Comparison of ENCODE assay signal across 18 cellular contexts in genomic region chr15:101498731-101499480, GRCh38. TPM values are rescaled to one million over a fixed set of nuclear protein-coding genes. Genes with fewer than 3 reads are reported as not detected.
DNase-seq lines count a peak whose midpoint lies in the region; ATAC-seq, FAIRE-seq and TF ChIP-seq lines count a peak whose summit lies in the region.
"Had no signal": no experiment of that assay in that cellular context is flagged by ENCODE, and none has a peak within 500 bp of the region (broad histone marks: within the 10 kb centered on the region; RNA-seq: fewer than 3 reads in every experiment).

No MANE protein-coding gene starts in this region.

- no peak for ATAC-seq in HepG2
- ATAC-seq: A549 had no signal

- TF ChIP-seq CTCF in MCF 10A (IDR thresholded peaks at IDR 0.05; ENCODE audit: unreplicated experiment) (no peak), mammary epithelial cell (conservative IDR thresholded peaks at IDR 0.05 in 1 of 2, IDR thresholded peaks at IDR 0.05 in 1 of 2; ENCODE audit: extremely low read depth in 1 of 2, insufficient read depth in 1 of 2, low read depth in 1 of 2, low read length in 2 of 2) (no peak), HepG2 (CRISPR knock-in tag; IDR thresholded peaks at IDR 0.05) (no peak), A673 (conservative IDR thresholded peaks at IDR 0.05; ENCODE audit: low read depth, low read length) (no peak)

- H3K36me3 Mint-ChIP-seq in MCF 10A (ENCODE audit: insufficient read depth, unreplicated experiment): peaks cover 5% of the 10 kb centered on the region
- H3K36me3 Mint-ChIP-seq: activated naive CD4-positive, alpha-beta T cell treated with anti-CD3 and anti-CD28 coated beads, Interleukin-2, amount 50 U/mL, for 24 hours; CD14-positive monocyte had no signal

- TF ChIP-seq POLR2A in HepG2 (IDR thresholded peaks at IDR 0.05; ENCODE audit: insufficient read depth in 1 of 2, low read depth in 2 of 2, low read length in 2 of 2): no peak

- intact Hi-C loops in MCF 10A (cut with micrococcal nuclease): no loop called here
- intact Hi-C loops in mammary epithelial cell (cut with micrococcal nuclease): no loop called here
- intact Hi-C loops in HepG2 (cut with micrococcal nuclease; ENCODE audit: unreplicated experiment): loop anchor here (5.0 kb wide), 1 partner anchor 143 kb away; no protein-coding TSS in a partner anchor
- intact Hi-C loops in A673 (cut with micrococcal nuclease; ENCODE audit: unreplicated experiment): no loop called here

- no peak for TF ChIP-seq EP300 in HepG2 (IDR thresholded peaks at IDR 0.05; ENCODE audit: low read depth in 2 of 2, low read length in 2 of 2)
- no peak for TF ChIP-seq EP300 in HepG2 (CRISPR knock-in tag; IDR thresholded peaks at IDR 0.05; ENCODE audit: borderline replicate concordance)

- no peaks in the 10 kb centered on the region for H3K4me1 ChIP-seq in mammary epithelial cell (ENCODE audit: insufficient read depth, low read length)
- H3K4me1 ChIP-seq in HepG2 (ENCODE audit: insufficient read depth, low read length): peaks cover 80% of the 10 kb centered on the region
- peaks cover 4% of the 10 kb centered on the region; the same call in 1 of the 2 replicates for H3K4me1 ChIP-seq in Karpas-422 (ENCODE audit: low read length)
- no peaks in the 10 kb centered on the region for H3K4me1 ChIP-seq in A673 (ENCODE audit: insufficient read depth, low read length, poor library complexity, severe bottlenecking)

- no peaks in the 10 kb centered on the region for H3K9me2 ChIP-seq in Karpas-422 (replicated peaks; ENCODE audit: insufficient read depth, low read length)

- dilution Hi-C loops in mammary epithelial cell (cut with HindIII; ENCODE audit: low sequenced_read_pairs): no loop called here

- FAIRE-seq in HepG2 (lab: Jason Lieb, UNC): no peak
- FAIRE-seq: A549, G401.6, HTR-8/SVneo had no signal

- no peaks in the 10 kb centered on the region for H3K9me3 Mint-ChIP-seq in MCF 10A (ENCODE audit: unreplicated experiment)
- H3K9me3 Mint-ChIP-seq: activated naive CD4-positive, alpha-beta T cell treated with anti-CD3 and anti-CD28 coated beads, Interleukin-2, amount 50 U/mL, for 24 hours; activated T-helper 1 cell treated with anti-CD3 and anti-CD28 coated beads, Interleukin-12 subunit alpha, Interleukin-12 subunit beta, Interleukin-2, Interleukin-4 antibody, amounts not matched to agents 30 ng/mL and 10 ng/mL and 1 ng/mL, durations not matched to agents 14 hours and 24 hours and 36 hours had no signal

- POLR2A ChIA-PET in MCF 10A (lab: Yijun Ruan, JAX): interaction anchor here (0.8 to 2.9 kb wide), 3 partner anchors 142 to 204 kb away, joined by 3 to 10 read pairs (median 4); partner anchors contain the start of gene SNRPA1
- POLR2A ChIA-PET in HepG2 (lab: Yijun Ruan, JAX): interaction anchor here (1.0 to 4.8 kb wide), 5 partner anchors 11 to 60 kb away, joined by 3 to 35 read pairs (median 10); no protein-coding TSS in a partner anchor
- POLR2A ChIA-PET in A673 (lab: Charles Lee; ENCODE audit: low non-redundant PET): no interaction called here

- no peak overlapping the region for H3K27ac ChIP-seq in mammary epithelial cell (ENCODE audit: insufficient read depth, low read depth, low read length)
- H3K27ac ChIP-seq in HepG2 (ENCODE audit: extremely low read length, insufficient read depth, low read length): no peak overlapping the region
- H3K27ac ChIP-seq in Karpas-422 (ENCODE audit: low read length): no peak overlapping the region
- H3K27ac ChIP-seq in A673 (ENCODE audit: low read depth, low read length, poor library complexity, severe bottlenecking): no peak overlapping the region
- H3K27ac ChIP-seq in caudate nucleus (ENCODE audit: low read depth, low read length): no peak overlapping the region

- H3K79me2 ChIP-seq in mammary epithelial cell (ENCODE audit: insufficient read depth, low read length) (no peaks in the 10 kb centered on the region), HepG2 (ENCODE audit: insufficient read depth, low read length) (peaks cover 4% of the 10 kb centered on the region), Karpas-422 (ENCODE audit: low read length) (no peaks in the 10 kb centered on the region)

- H3K36me3 ChIP-seq in mammary epithelial cell (ENCODE audit: insufficient read depth, low read length): no peaks in the 10 kb centered on the region
- no peaks in the 10 kb centered on the region for H3K36me3 ChIP-seq in HepG2 (replicated peaks in 1 of 2; ENCODE audit: control insufficient read depth in 1 of 2, insufficient read depth in 2 of 2, low read length in 2 of 2)
- H3K36me3 ChIP-seq in Karpas-422 (ENCODE audit: insufficient read depth, low read length): no peaks in the 10 kb centered on the region
- H3K36me3 ChIP-seq in A673 (ENCODE audit: insufficient read depth, low read length, poor library complexity, severe bottlenecking): no peaks in the 10 kb centered on the region
- H3K36me3 ChIP-seq: heart left ventricle had no signal

- H3K27ac Mint-ChIP-seq in MCF 10A (ENCODE audit: low read depth, unreplicated experiment): peak overlapping the region; percentile 78
- H3K27ac Mint-ChIP-seq: activated naive CD4-positive, alpha-beta T cell treated with anti-CD3 and anti-CD28 coated beads, Interleukin-2, amount 50 U/mL, for 24 hours; activated T-helper 1 cell treated with anti-CD3 and anti-CD28 coated beads, Interleukin-12 subunit alpha, Interleukin-12 subunit beta, Interleukin-2, Interleukin-4 antibody, amounts not matched to agents 30 ng/mL and 10 ng/mL and 1 ng/mL, durations not matched to agents 14 hours and 24 hours and 36 hours; H9 had no signal

- in situ Hi-C loops in mammary epithelial cell (cut with MboI; ENCODE audit: low sequenced_read_pairs in 2 of 2) (loop anchor here in 1 of 2 donors (25.0 kb wide), 1 partner anchor 187 kb away; no protein-coding TSS in a partner anchor), HepG2 (cut with HindIII; ENCODE audit: extremely low pct_ligation_motif_present, low pct_unique_long_range_greater_than_20kb) (loop anchor here (10.0 kb wide), 1 partner anchor 204 kb away; the partner anchor contains the start of gene SNRPA1)

- H3K9ac ChIP-seq in mammary epithelial cell (ENCODE audit: insufficient read depth, low read length) (no peak overlapping the region), HepG2 (ENCODE audit: insufficient read depth, low read depth, low read length) (no peak overlapping the region), Karpas-422 (ENCODE audit: low read length) (no peak overlapping the region)

- 68% methylated on average over 12 of the region's 13 CpGs for WGBS in mammary epithelial cell (ENCODE audit: low coverage, missing lambda C conversion rate)
- 48% methylated on average over 12 of the region's 13 CpGs for WGBS in HepG2 (ENCODE audit: low lambda C conversion rate)

- H3K27me3 ChIP-seq in mammary epithelial cell (ENCODE audit: insufficient read depth, low read length) (peaks cover 2% of the 10 kb centered on the region), HepG2 (ENCODE audit: control insufficient read depth in 1 of 2, insufficient read depth in 2 of 2, low read length in 2 of 2) (no peaks in the 10 kb centered on the region), Karpas-422 (ENCODE audit: low read length) (no peaks in the 10 kb centered on the region), A673 (replicated peaks; ENCODE audit: insufficient read depth, low read depth, low read length, poor library complexity) (peaks cover 23% of the 10 kb centered on the region)

- no peak overlapping the region for H3K4me3 Mint-ChIP-seq in MCF 10A (ENCODE audit: unreplicated experiment)
- H3K4me3 Mint-ChIP-seq: activated naive CD4-positive, alpha-beta T cell treated with anti-CD3 and anti-CD28 coated beads, Interleukin-2, amount 50 U/mL, for 24 hours; activated T-helper 1 cell treated with anti-CD3 and anti-CD28 coated beads, Interleukin-12 subunit alpha, Interleukin-12 subunit beta, Interleukin-2, Interleukin-4 antibody, amounts not matched to agents 30 ng/mL and 10 ng/mL and 1 ng/mL, durations not matched to agents 14 hours and 24 hours and 36 hours; CD14-positive monocyte; H9 had no signal

- no peak overlapping the region for H3K4me3 ChIP-seq in mammary epithelial cell (replicated peaks in 1 of 3; ENCODE audit: insufficient read depth in 1 of 3, low read depth in 2 of 3, low read length in 3 of 3)
- H3K4me3 ChIP-seq in HepG2 (replicated peaks in 1 of 3; ENCODE audit: insufficient read depth in 1 of 3, low read depth in 2 of 3, low read length in 3 of 3): no peak overlapping the region; a peak in 1 of 6 replicates
- H3K4me3 ChIP-seq in Karpas-422 (ENCODE audit: low read length): no peak overlapping the region
- no peak overlapping the region for H3K4me3 ChIP-seq in A673 (ENCODE audit: low read depth, low read length, poor library complexity, severe bottlenecking)
- H3K4me3 ChIP-seq: A549, heart left ventricle had no signal

- BruUV-seq in MCF 10A (replicated peaks; lab: Mats Ljungman, UMichigan): no TSS peak
- BruUV-seq in mammary epithelial cell (replicated peaks; lab: Mats Ljungman, UMichigan): no TSS peak
- BruUV-seq in HepG2 (replicated peaks; lab: Mats Ljungman, UMichigan): no TSS peak
- no TSS peak for BruUV-seq in A673 (replicated peaks; lab: Mats Ljungman, UMichigan)

- H3K27me3 Mint-ChIP-seq in MCF 10A (ENCODE audit: insufficient read depth, unreplicated experiment): peaks cover 43% of the 10 kb centered on the region

- no peaks in the 10 kb centered on the region for H3K9me3 ChIP-seq in mammary epithelial cell (replicated peaks; ENCODE audit: insufficient read depth, low read length)
- H3K9me3 ChIP-seq in HepG2 (ENCODE audit: low read length): no peaks in the 10 kb centered on the region
- H3K9me3 ChIP-seq in Karpas-422 (ENCODE audit: low read length): no peaks in the 10 kb centered on the region
- H3K9me3 ChIP-seq in A673 (ENCODE audit: low read depth, low read length, poor library complexity, severe bottlenecking): no peaks in the 10 kb centered on the region
- H3K9me3 ChIP-seq: A549, heart left ventricle had no signal

- DNase-seq in MCF 10A (ENCODE audit: unreplicated experiment) (no peak), mammary epithelial cell (no peak), RKO (ENCODE audit: low spot score) (peak; percentile 10), HepG2 (ENCODE audit: low spot score) (no peak), superior temporal gyrus (ENCODE audit: extremely low spot score) (peak; percentile 18), Karpas-422 (no peak), A673 (ENCODE audit: low spot score) (no peak), caudate nucleus (lab: John Stamatoyannopoulos, UW) (no peak)
- DNase-seq: H9, heart left ventricle, NCI-H1417, NCI-H526 had no signal

- TF ChIP-seq RAD21 in HepG2 (CRISPR knock-in tag; IDR thresholded peaks at IDR 0.05): no peak

- H2AFZ ChIP-seq in mammary epithelial cell (ENCODE audit: low read depth, low read length): no peak overlapping the region
- H2AFZ ChIP-seq in HepG2 (ENCODE audit: low read length): no peak overlapping the region
- no peak overlapping the region for H2AFZ ChIP-seq in Karpas-422 (ENCODE audit: low read length)

- CTCF ChIA-PET in MCF 10A (lab: Yijun Ruan, JAX) (interaction anchor here (0.7 to 0.8 kb wide), 2 partner anchors 143 to 167 kb away, joined by 3 read pairs; no protein-coding TSS in a partner anchor), mammary epithelial cell (lab: Charles Lee; ENCODE audit: low non-redundant PET) (interaction anchor here (0.8 kb wide), 1 partner anchor 13 kb away, joined by 4 read pairs; no protein-coding TSS in a partner anchor), HepG2 (lab: Yijun Ruan, JAX; ENCODE audit: low intra/inter-chr PET ratio, low total read pairs) (no interaction called here), A673 (lab: Charles Lee) (no interaction called here)

- peaks cover 14% of the 10 kb centered on the region for H3K4me1 Mint-ChIP-seq in MCF 10A (ENCODE audit: insufficient read depth, unreplicated experiment)

- H4K20me1 ChIP-seq in mammary epithelial cell (ENCODE audit: insufficient read depth, low read length) (no peaks in the 10 kb centered on the region), HepG2 (ENCODE audit: insufficient read depth, low read length) (no peaks in the 10 kb centered on the region), Karpas-422 (ENCODE audit: insufficient read depth, low read depth, low read length) (no peaks in the 10 kb centered on the region)

- H3K4me2 ChIP-seq in mammary epithelial cell (ENCODE audit: insufficient read depth, low read depth, low read length) (no peak overlapping the region), HepG2 (ENCODE audit: low read depth, low read length) (peak overlapping the region; percentile 95; the same call in 1 of the 2 replicates), Karpas-422 (ENCODE audit: low read depth, low read length, poor library complexity, severe bottlenecking) (no peak overlapping the region)
- H3K4me2 ChIP-seq: A549 had no signal

RNA-seq across cellular contexts. Expression of gene PCSK6, which starts 9.4 kb away (rescaled TPM):
- total RNA-seq in MCF 10A (2022) (29.8 and 30.8 TPM in 2 replicates), mammary epithelial cell (1 to 10 TPM; 1.7 to 6.1 TPM), HepG2 (2016; rRNA removed; fragmentation: Illumina TruSeq; extraction: Trizol) (42.5 and 56.5 TPM in 2 replicates), A673 (2021) (2.6 and 4.3 TPM in 2 replicates)
- polyA plus RNA-seq in mammary epithelial cell (0.22 TPM), HepG2 (2011; rRNA removed) (155 and 208 TPM in 2 replicates)
- polyA minus RNA-seq in mammary epithelial cell: not detected
- total RNA-seq in HepG2 (2016; cell fraction: cytosol; rRNA removed; fragmentation: Illumina TruSeq; extraction: Trizol; ENCODE audit: low read depth): 71.9 and 81.0 TPM in 2 replicates
- 34.4 and 55.2 TPM in 2 replicates for total RNA-seq in HepG2 (2016; cell fraction: insoluble cytoplasmic fraction; rRNA removed; fragmentation: Illumina TruSeq; extraction: Trizol)
- total RNA-seq in HepG2 (2016; cell fraction: membrane; rRNA removed; fragmentation: Illumina TruSeq; extraction: Trizol): 69.6 and 77.5 TPM in 2 replicates
- 66.0 and 74.7 TPM in 2 replicates for total RNA-seq in HepG2 (2016; cell fraction: nucleus; rRNA removed; fragmentation: Illumina TruSeq; extraction: Trizol)
- polyA plus RNA-seq in HepG2 (2011; cell fraction: cytosol; rRNA removed): 113 and 150 TPM in 2 replicates
- 207 and 256 TPM in 2 replicates for polyA plus RNA-seq in HepG2 (2011; cell fraction: nucleus; rRNA removed)
- polyA plus RNA-seq in HepG2 (2012): 61.3 and 94.3 TPM in 2 replicates
- polyA plus RNA-seq in HepG2 (2016; cell fraction: cytosol; fragmentation: Illumina TruSeq; extraction: Trizol; ENCODE audit: low read depth): 28.0 and 30.8 TPM in 2 replicates
- polyA plus RNA-seq in HepG2 (2016; cell fraction: insoluble cytoplasmic fraction; fragmentation: Illumina TruSeq; extraction: Trizol; ENCODE audit: low read depth): 34.4 and 44.9 TPM in 2 replicates
- polyA plus RNA-seq in HepG2 (2016; cell fraction: membrane; fragmentation: Illumina TruSeq; extraction: Trizol; ENCODE audit: low read depth): 53.8 and 67.9 TPM in 2 replicates
- 84.3 and 88.3 TPM in 2 replicates for polyA plus RNA-seq in HepG2 (2016; cell fraction: nucleus; fragmentation: Illumina TruSeq; extraction: Trizol; ENCODE audit: insufficient read depth, low read depth)
- 65.0 and 447 TPM in 2 replicates for polyA minus RNA-seq in HepG2 (2011; rRNA and poly(A)+ RNA removed; ENCODE audit: low replicate concordance)
- 126 and 149 TPM in 2 replicates for polyA minus RNA-seq in HepG2 (2011; cell fraction: cytosol; rRNA and poly(A)+ RNA removed)
- 126 and 142 TPM in 2 replicates for polyA minus RNA-seq in HepG2 (2011; cell fraction: nucleus; rRNA and poly(A)+ RNA removed)
- 0.19 TPM in 1 of 2 replicates, not detected in the other for total RNA-seq in Karpas-422 (2014; rRNA removed; shearing (Covaris generic); ENCODE audit: low replicate concordance)

Comparison
In these comparisons a context has a peak if more than half of its experiments do, and no peak if none do; other contexts are left out.
1. DNase-seq: peak in RKO (single experiment) and superior temporal gyrus (single experiment); none in MCF 10A (single experiment), mammary epithelial cell (single experiment), HepG2 (single experiment), Karpas-422 (single experiment), A673 (single experiment) and caudate nucleus (0 of 61).
2. CTCF ChIA-PET loops: an anchor here in MCF 10A (0.7 to 0.8 kb wide) and mammary epithelial cell (0.8 kb wide); none called in HepG2 and A673.